ENCODE assay signal across 25 cellular contexts in the genomic region with DNA sequence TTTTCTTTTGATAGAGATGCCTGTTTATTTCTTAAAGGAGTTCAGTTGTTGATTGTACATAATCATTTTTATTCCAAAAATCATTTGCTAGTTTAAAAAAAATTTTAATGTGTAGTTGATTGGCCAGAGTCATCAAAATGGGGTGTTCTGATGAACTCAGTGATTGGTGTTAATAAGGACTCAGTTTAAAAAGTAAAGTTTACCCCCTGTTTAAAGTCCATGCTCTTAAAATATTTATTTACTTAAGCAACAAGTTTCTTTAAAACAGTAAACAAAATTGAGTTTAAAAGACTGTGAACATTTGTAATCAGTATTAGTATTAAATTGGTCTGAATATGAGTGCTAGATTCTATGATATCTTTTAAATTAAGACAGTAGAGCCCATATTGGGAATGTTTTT.
"Had no signal": no experiment of that assay in that cellular context is flagged by ENCODE, and none has a peak within 500 bp of the region (broad histone marks: within the 10 kb centered on the region; RNA-seq: fewer than 3 reads in every experiment).

No MANE protein-coding gene starts in this region.

- ATAC-seq: activated CD8-positive, alpha-beta memory T cell treated with anti-CD3 and anti-CD28 coated beads, Interleukin-2, amount 10 ng/mL, durations not matched to agents 7 days and 5 days; activated naive CD4-positive, alpha-beta T cell treated with anti-CD3 and anti-CD28 coated beads, Interleukin-2, amount 50 U/mL, for 72 hours; activated naive CD8-positive, alpha-beta T cell treated with anti-CD3 and anti-CD28 coated beads, Interleukin-2, amount 50 U/mL, for 24 hours; K562; PC-3; T-helper 17 cell had no signal

- H3K4me3 ChIP-seq: K562 had no signal

- FAIRE-seq: astrocyte, K562, TTC549 had no signal

- DNase-seq: activated B cell treated with CpG ODN at 0.5 μM for 24 hours; activated CD4-positive, alpha-beta T cell treated with anti-CD3 and anti-CD28 coated beads for 1 hour; activated CD4-positive, alpha-beta T cell treated with anti-CD3 and anti-CD28 coated beads, Interleukin-2, amount 10 ng/mL, durations not matched to agents 24 days and 14 days; activated CD4-positive, alpha-beta T cell treated with anti-CD3 and anti-CD28 coated beads, Interleukin-2, amount 50 U/mL, for 48 hours; activated CD8-positive, alpha-beta memory T cell treated with anti-CD3 and anti-CD28 coated beads, Interleukin-2, amount 10 ng/mL, durations not matched to agents 7 days and 5 days; activated effector memory CD4-positive, alpha-beta T cell treated with Interleukin-2 at 50 U/mL for 16 hours; activated naive CD4-positive, alpha-beta T cell treated with Interleukin-2 at 50 U/mL for 16 hours; activated naive CD8-positive, alpha-beta T cell treated with anti-CD3 and anti-CD28 coated beads, Interleukin-2, amount 50 U/mL, for 24 hours; activated T-cell treated with anti-CD3 and anti-CD28 coated beads, Interleukin-2, amount 50 U/mL, for 24 hours; amniotic stem cell; Karpas-422; NCI-H1105 treated with DMSO at 0.1 percent for 48 hours; NCI-H1436 treated with DMSO at 0.1 percent for 48 hours; NCI-H187; NCI-H2081; NCI-H510A treated with DMSO at 0.1 percent for 48 hours; NCI-H69; PC-3; SHP77 treated with DMSO at 0.1 percent for 48 hours; T-helper 17 cell; T-helper 9 cell had no signal
